ENCODE assay signal across 9 cellular contexts in the genomic region with DNA sequence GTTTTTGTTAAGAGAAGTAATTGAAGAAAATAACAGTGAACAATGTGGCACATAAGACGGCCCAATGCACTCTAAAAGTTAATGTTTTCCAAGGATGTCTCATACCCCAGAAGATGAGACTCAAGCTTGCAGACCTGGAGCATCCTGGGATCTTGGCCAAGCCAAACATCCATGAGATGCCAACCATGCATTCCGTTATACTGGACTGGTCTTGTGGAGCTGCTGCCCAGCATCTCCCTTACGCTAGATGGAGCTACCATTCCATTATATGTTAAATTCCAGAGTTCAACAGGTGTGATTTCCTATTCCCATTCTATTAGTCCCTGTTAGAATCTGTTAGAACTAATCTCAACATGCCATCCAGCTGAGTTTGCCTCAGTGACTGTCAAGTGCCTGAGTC.
DNase-seq lines count a peak whose midpoint lies in the region; ATAC-seq, FAIRE-seq and TF ChIP-seq lines count a peak whose summit lies in the region.
"Had no signal": no experiment of that assay in that cellular context is flagged by ENCODE, and none has a peak within 500 bp of the region (broad histone marks: within the 10 kb centered on the region; RNA-seq: fewer than 3 reads in every experiment).

No MANE protein-coding gene starts in this region.

- no peak overlapping the region for H3K4me2 ChIP-seq in keratinocyte (ENCODE audit: control insufficient read depth, extremely low read depth, insufficient read depth, low read depth, low read length)

- H3K27me3 Mint-ChIP-seq in activated CD8-positive, alpha-beta memory T cell treated with anti-CD3 and anti-CD28 coated beads, Interleukin-2, amount 10 ng/mL, durations not matched to agents 7 days and 5 days, result peaks cover 1% of the 10 kb centered on the region
- peaks cover 2% of the 10 kb centered on the region for H3K27me3 Mint-ChIP-seq in activated T-cell treated with anti-CD3 and anti-CD28 coated beads, Interleukin-2, amount 50 U/mL, for 24 hours

- H3K9me3 Mint-ChIP-seq in activated CD8-positive, alpha-beta memory T cell treated with anti-CD3 and anti-CD28 coated beads, Interleukin-2, amount 10 ng/mL, durations not matched to agents 7 days and 5 days (ENCODE audit: low read depth), result no peaks in the 10 kb centered on the region
- no peaks in the 10 kb centered on the region for H3K9me3 Mint-ChIP-seq in activated T-cell treated with anti-CD3 and anti-CD28 coated beads, Interleukin-2, amount 50 U/mL, for 24 hours

- no peak overlapping the region for H3K4me3 Mint-ChIP-seq in activated CD8-positive, alpha-beta memory T cell treated with anti-CD3 and anti-CD28 coated beads, Interleukin-2, amount 10 ng/mL, durations not matched to agents 7 days and 5 days
- no peak overlapping the region for H3K4me3 Mint-ChIP-seq in activated T-cell treated with anti-CD3 and anti-CD28 coated beads, Interleukin-2, amount 50 U/mL, for 24 hours
- H3K4me3 Mint-ChIP-seq: activated naive CD8-positive, alpha-beta T cell treated with anti-CD3 and anti-CD28 coated beads, Interleukin-2, amount 10 ng/mL, durations not matched to agents 7 days and 5 days had no signal

- no peaks in the 10 kb centered on the region for H3K4me1 Mint-ChIP-seq in activated CD8-positive, alpha-beta memory T cell treated with anti-CD3 and anti-CD28 coated beads, Interleukin-2, amount 10 ng/mL, durations not matched to agents 7 days and 5 days
- H3K4me1 Mint-ChIP-seq in activated T-cell treated with anti-CD3 and anti-CD28 coated beads, Interleukin-2, amount 50 U/mL, for 24 hours (ENCODE audit: low read depth), result no peaks in the 10 kb centered on the region
- H3K4me1 Mint-ChIP-seq: activated naive CD8-positive, alpha-beta T cell treated with anti-CD3 and anti-CD28 coated beads, Interleukin-2, amount 10 ng/mL, durations not matched to agents 7 days and 5 days had no signal

- dilution Hi-C loops in keratinocyte (cut with MboI; ENCODE audit: extremely low pct_ligation_motif_present, low sequenced_read_pairs), result no loop called here

- H3K27me3 ChIP-seq in keratinocyte (ENCODE audit: control insufficient read depth, extremely low read depth, insufficient read depth, low read length), result no peaks in the 10 kb centered on the region
- H3K27me3 ChIP-seq in effector memory CD4-positive, alpha-beta T cell (replicated peaks; ENCODE audit: control insufficient read depth, insufficient read depth, low read length, poor library complexity, severe bottlenecking), result no peaks in the 10 kb centered on the region

- H3K27ac ChIP-seq in keratinocyte (ENCODE audit: control insufficient read depth, insufficient read depth, low read length), result no peak overlapping the region
- H3K27ac ChIP-seq in effector memory CD4-positive, alpha-beta T cell (ENCODE audit: insufficient read depth, low read length, poor library complexity, severe bottlenecking), result no peak overlapping the region

- FAIRE-seq in keratinocyte (lab: Jason Lieb, UNC), result no peak

- DNase-seq in Ammon's horn (ENCODE audit: low spot score) (peak; percentile 13), SW480 (ENCODE audit: low spot score) (peak; percentile 71), keratinocyte (ENCODE audit: low read depth, low spot score) (no peak)
- DNase-seq in effector memory CD4-positive, alpha-beta T cell, result no peak
- no peak for DNase-seq in activated CD8-positive, alpha-beta memory T cell treated with anti-CD3 and anti-CD28 coated beads, Interleukin-2, amount 10 ng/mL, durations not matched to agents 7 days and 5 days
- DNase-seq in activated T-cell treated with anti-CD3 and anti-CD28 coated beads, Interleukin-2, amount 50 U/mL, for 24 hours, result no peak
- DNase-seq: activated naive CD8-positive, alpha-beta T cell treated with anti-CD3 and anti-CD28 coated beads, Interleukin-2, amount 10 ng/mL, durations not matched to agents 7 days and 5 days had no signal

- peak; percentile 48 for ATAC-seq in HG02759 (IDR thresholded peaks at IDR 0.05; ENCODE audit: unreplicated experiment)
- ATAC-seq in activated CD8-positive, alpha-beta memory T cell treated with anti-CD3 and anti-CD28 coated beads, Interleukin-2, amount 10 ng/mL, durations not matched to agents 7 days and 5 days, result no peak
- no peak for ATAC-seq in GM18861 (IDR thresholded peaks at IDR 0.05; ENCODE audit: unreplicated experiment)

- no peak overlapping the region for H3K27ac Mint-ChIP-seq in activated CD8-positive, alpha-beta memory T cell treated with anti-CD3 and anti-CD28 coated beads, Interleukin-2, amount 10 ng/mL, durations not matched to agents 7 days and 5 days
- no peak overlapping the region for H3K27ac Mint-ChIP-seq in activated T-cell treated with anti-CD3 and anti-CD28 coated beads, Interleukin-2, amount 50 U/mL, for 24 hours
- H3K27ac Mint-ChIP-seq: activated naive CD8-positive, alpha-beta T cell treated with anti-CD3 and anti-CD28 coated beads, Interleukin-2, amount 10 ng/mL, durations not matched to agents 7 days and 5 days had no signal

- H3K4me3 ChIP-seq in keratinocyte (ENCODE audit: control insufficient read depth in 2 of 3, extremely low read depth in 1 of 3, insufficient read depth in 2 of 3, low read depth in 1 of 3, low read length in 3 of 3), result no peak overlapping the region
- H3K4me3 ChIP-seq in effector memory CD4-positive, alpha-beta T cell (ENCODE audit: insufficient read depth, low read depth, low read length, poor library complexity, severe bottlenecking), result no peak overlapping the region

- no peaks in the 10 kb centered on the region for H3K9me1 ChIP-seq in keratinocyte (ENCODE audit: control insufficient read depth, extremely low read depth, insufficient read depth, low read length)

- H3K9ac ChIP-seq in keratinocyte (ENCODE audit: control insufficient read depth, extremely low read depth, insufficient read depth, low read length), result no peak overlapping the region

- TF ChIP-seq CTCF in keratinocyte (optimal IDR thresholded peaks at IDR 0.05 in 1 of 3, IDR thresholded peaks at IDR 0.05 in 1 of 3, conservative IDR thresholded peaks at IDR 0.05 in 1 of 3; ENCODE audit: extremely low read depth in 1 of 3, insufficient read depth in 2 of 3, low read length in 3 of 3), result peak; percentile 61 to 68 (median 66)

- H4K20me1 ChIP-seq in keratinocyte (ENCODE audit: control insufficient read depth, extremely low read depth, insufficient read depth, low read length), result no peaks in the 10 kb centered on the region

- H3K4me1 ChIP-seq in keratinocyte (ENCODE audit: control insufficient read depth, extremely low read depth, insufficient read depth, low read length), result no peaks in the 10 kb centered on the region
- H3K4me1 ChIP-seq in effector memory CD4-positive, alpha-beta T cell (ENCODE audit: control insufficient read depth, insufficient read depth, low read length, poor library complexity, severe bottlenecking), result no peaks in the 10 kb centered on the region

- CTCF ChIA-PET in activated CD8-positive, alpha-beta memory T cell treated with anti-CD3 and anti-CD28 coated beads, Interleukin-2, amount 10 ng/mL, durations not matched to agents 7 days and 5 days (lab: Charles Lee), result no interaction called here

- H2AFZ ChIP-seq in keratinocyte (ENCODE audit: control insufficient read depth, low read length), result no peak overlapping the region

- no peaks in the 10 kb centered on the region for H3K79me2 ChIP-seq in keratinocyte (ENCODE audit: control insufficient read depth, insufficient read depth, low read length)

- no peaks in the 10 kb centered on the region for H3K9me3 ChIP-seq in keratinocyte (ENCODE audit: control insufficient read depth, low read depth, low read length)
- no peaks in the 10 kb centered on the region for H3K9me3 ChIP-seq in effector memory CD4-positive, alpha-beta T cell (ENCODE audit: control insufficient read depth, low read length)

- no peaks in the 10 kb centered on the region for H3K36me3 Mint-ChIP-seq in activated CD8-positive, alpha-beta memory T cell treated with anti-CD3 and anti-CD28 coated beads, Interleukin-2, amount 10 ng/mL, durations not matched to agents 7 days and 5 days
- no peaks in the 10 kb centered on the region for H3K36me3 Mint-ChIP-seq in activated T-cell treated with anti-CD3 and anti-CD28 coated beads, Interleukin-2, amount 50 U/mL, for 24 hours (ENCODE audit: low read depth)
- H3K36me3 Mint-ChIP-seq: activated naive CD8-positive, alpha-beta T cell treated with anti-CD3 and anti-CD28 coated beads, Interleukin-2, amount 10 ng/mL, durations not matched to agents 7 days and 5 days had no signal

- no peaks in the 10 kb centered on the region for H3K36me3 ChIP-seq in keratinocyte (ENCODE audit: control insufficient read depth in 2 of 2, extremely low read depth in 1 of 2, insufficient read depth in 2 of 2, low read length in 2 of 2)
- H3K36me3 ChIP-seq in effector memory CD4-positive, alpha-beta T cell (ENCODE audit: control insufficient read depth, insufficient read depth, low read length), result no peaks in the 10 kb centered on the region

Comparison
In these comparisons a context has a peak if more than half of its experiments do, and no peak if none do; other contexts are left out.
1. DNase-seq: peak in Ammon's horn (single experiment) and SW480 (single experiment); none in keratinocyte (single experiment), effector memory CD4-positive, alpha-beta T cell (0 of 3), activated CD8-positive, alpha-beta memory T cell treated with anti-CD3 and anti-CD28 coated beads, Interleukin-2, amount 10 ng/mL, durations not matched to agents 7 days and 5 days (single experiment) and activated T-cell treated with anti-CD3 and anti-CD28 coated beads, Interleukin-2, amount 50 U/mL, for 24 hours (single experiment).